In genomic region chr22:32142600-32142999, GRCh38 we compare ENCODE assay signal across 1 cellular context.
A peak's percentile ranks its signal among the peaks of the same experiment; 100 is the strongest.
TF ChIP-seq lines count a peak whose summit lies in the region.

No MANE protein-coding gene starts in this region.

TF ChIP-seq in endothelial cell of umbilical vein, 7 proteins besides CTCF, POLR2A, EP300 and RAD21:
- TF ChIP-seq EZH2 (IDR thresholded peaks at IDR 0.05; ENCODE audit: borderline replicate concordance, low read depth, low read length, severe bottlenecking) (no peak), GATA2 (IDR thresholded peaks at IDR 0.05; ENCODE audit: insufficient read depth, insufficient read length, low read depth, low read length) (peak; percentile 47)
